ENCODE assay signal across 1 cellular context in genomic region chr19:44356383-44357111, GRCh38.
TF ChIP-seq lines count a peak whose summit lies in the region.

TSS of gene ZNF112 (minus strand) at chr19:44356680. CDS start at chr19:44340539, 16,141 bp downstream.

TF ChIP-seq in SK-N-SH, 30 proteins besides CTCF, POLR2A, EP300 and RAD21 (continued from another document):
- no peak for TF ChIP-seq REST (IDR thresholded peaks at IDR 0.05; ENCODE audit: low read depth, low read length)
- peak; percentile 82 for TF ChIP-seq POLR2AphosphoS5 (IDR thresholded peaks at IDR 0.05; ENCODE audit: low read depth, low read length)
- no peak for TF ChIP-seq USF1 (IDR thresholded peaks at IDR 0.05; ENCODE audit: borderline replicate concordance, low read depth)
- no peak for TF ChIP-seq SMC3 (IDR thresholded peaks at IDR 0.05; ENCODE audit: low read depth, low read length)
- no peak for TF ChIP-seq FOXJ3 (CRISPR knock-in tag; IDR thresholded peaks at IDR 0.05)
- peak; percentile 80 for TF ChIP-seq TAF1 (IDR thresholded peaks at IDR 0.05; ENCODE audit: borderline replicate concordance, low read depth, low read length)
TF ChIP-seq in SK-N-SH: peak in this region for 9.
